In genomic region chr5:80662108-80662507, GRCh38 we compare ENCODE assay signal across 17 cellular contexts. TPM values are rescaled to one million over a fixed set of nuclear protein-coding genes. Genes with fewer than 3 reads are reported as not detected.
DNase-seq lines count a peak whose midpoint lies in the region; ATAC-seq, FAIRE-seq and TF ChIP-seq lines count a peak whose summit lies in the region.
"Had no signal": no experiment of that assay in that cellular context is flagged by ENCODE, and none has a peak within 500 bp of the region (broad histone marks: within the 10 kb centered on the region; RNA-seq: fewer than 3 reads in every experiment).

No MANE protein-coding gene starts in this region.

- no peak for DNase-seq in activated CD8-positive, alpha-beta T cell treated with anti-CD3 and anti-CD28 coated beads for 36 hours
- no peak for DNase-seq in activated CD8-positive, alpha-beta T cell treated with anti-CD3 and anti-CD28 coated beads, Interleukin-2, amount 10 ng/mL, durations not matched to agents 7 days and 5 days
- peak; percentile 12 for DNase-seq in PC-3
- peak; percentile 88 for DNase-seq in bronchial epithelial cell (ENCODE audit: low read depth)
- DNase-seq in mucosa of descending colon: no peak
- no peak for DNase-seq in activated T-helper 2 cell treated with anti-CD3 and anti-CD28 coated beads, Interferon-gamma antibody, Interleukin-2, Interleukin-4, amounts not matched to agents 10 μg/mL and 5 μg/mL and 100 μg/mL, durations not matched to agents 14 hours and 24 hours and 36 hours (ENCODE audit: low spot score)
- no peak for DNase-seq in NCI-H82 (lab: John Stamatoyannopoulos, UW)
- DNase-seq in lower leg skin (ENCODE audit: low spot score in 2 of 2): no peak
- DNase-seq: CD8-positive, alpha-beta T cell; DMS79 treated with DMSO at 0.1 percent for 48 hours; HFFc6; Karpas-422; NCI-H187 had no signal

- H3K9me3 ChIP-seq in PC-3 (ENCODE audit: low read length) (no peaks in the 10 kb centered on the region), mucosa of descending colon (no peaks in the 10 kb centered on the region)

- TF ChIP-seq POLR2A in lower leg skin (IDR thresholded peaks at IDR 0.05): no peak

- no peaks in the 10 kb centered on the region for H3K79me2 ChIP-seq in PC-3 (ENCODE audit: low read length)

- no peak overlapping the region for H2AFZ ChIP-seq in PC-3 (ENCODE audit: low read length)

- POLR2A ChIA-PET in activated CD8-positive, alpha-beta T cell treated with anti-CD3 and anti-CD28 coated beads for 36 hours (lab: Charles Lee): interaction anchor here (1.5 kb wide), 1 partner anchor 10 kb away, joined by 3 read pairs; no protein-coding TSS in a partner anchor
- POLR2A ChIA-PET in activated CD8-positive, alpha-beta T cell treated with anti-CD3 and anti-CD28 coated beads, Interleukin-2, amount 10 ng/mL, durations not matched to agents 7 days and 5 days (lab: Charles Lee): no interaction called here
- POLR2A ChIA-PET in PC-3 (lab: Charles Lee; ENCODE audit: unreplicated experiment): no interaction called here

- H3K27me3 Mint-ChIP-seq in activated CD8-positive, alpha-beta T cell treated with anti-CD3 and anti-CD28 coated beads for 36 hours: no peaks in the 10 kb centered on the region
- H3K27me3 Mint-ChIP-seq in activated CD8-positive, alpha-beta T cell treated with anti-CD3 and anti-CD28 coated beads, Interleukin-2, amount 10 ng/mL, durations not matched to agents 7 days and 5 days (ENCODE audit: low read depth): no peaks in the 10 kb centered on the region
- no peaks in the 10 kb centered on the region for H3K27me3 Mint-ChIP-seq in activated T-helper 2 cell treated with anti-CD3 and anti-CD28 coated beads, Interferon-gamma antibody, Interleukin-2, Interleukin-4, amounts not matched to agents 10 μg/mL and 5 μg/mL and 100 μg/mL, durations not matched to agents 14 hours and 24 hours and 36 hours (ENCODE audit: low read depth)

- H3F3A ChIP-seq in PC-3 (ENCODE audit: low read length, unreplicated experiment): no peaks in the 10 kb centered on the region

- FAIRE-seq in bronchial epithelial cell (lab: Jason Lieb, UNC): no peak
- FAIRE-seq: G401.6, H1 had no signal

- H3K4me1 Mint-ChIP-seq in activated CD8-positive, alpha-beta T cell treated with anti-CD3 and anti-CD28 coated beads for 36 hours (ENCODE audit: low read depth): peaks cover 17% of the 10 kb centered on the region
- peaks cover 7% of the 10 kb centered on the region for H3K4me1 Mint-ChIP-seq in activated CD8-positive, alpha-beta T cell treated with anti-CD3 and anti-CD28 coated beads, Interleukin-2, amount 10 ng/mL, durations not matched to agents 7 days and 5 days (ENCODE audit: low read depth)
- H3K4me1 Mint-ChIP-seq in activated T-helper 2 cell treated with anti-CD3 and anti-CD28 coated beads, Interferon-gamma antibody, Interleukin-2, Interleukin-4, amounts not matched to agents 10 μg/mL and 5 μg/mL and 100 μg/mL, durations not matched to agents 14 hours and 24 hours and 36 hours (ENCODE audit: low read depth): peaks cover 20% of the 10 kb centered on the region

- intact Hi-C loops in activated CD8-positive, alpha-beta T cell treated with anti-CD3 and anti-CD28 coated beads for 36 hours (cut with micrococcal nuclease): no loop called here
- intact Hi-C loops in PC-3 (cut with micrococcal nuclease) (no loop called here), mucosa of descending colon (cut with DNase I, micrococcal nuclease) (no loop called here), lower leg skin (cut with DNase I; ENCODE audit: low total_unique reads) (no loop called here)
- intact Hi-C loops in activated T-helper 2 cell treated with anti-CD3 and anti-CD28 coated beads, Interferon-gamma antibody, Interleukin-2, Interleukin-4, amounts not matched to agents 10 μg/mL and 5 μg/mL and 100 μg/mL, durations not matched to agents 14 hours and 24 hours and 36 hours (cut with micrococcal nuclease): no loop called here

- H3K9me2 ChIP-seq in PC-3 (replicated peaks; ENCODE audit: low read length): no peaks in the 10 kb centered on the region

- H3K27ac ChIP-seq in PC-3 (ENCODE audit: low read length): no peak overlapping the region
- H3K27ac ChIP-seq: BLaER1 had no signal

- no peak overlapping the region for H3K4me3 ChIP-seq in PC-3 (ENCODE audit: low read length)
- H3K4me3 ChIP-seq in bronchial epithelial cell (ENCODE audit: low read depth, low read length): no peak overlapping the region
- no peak overlapping the region for H3K4me3 ChIP-seq in mucosa of descending colon
- no peak overlapping the region for H3K4me3 ChIP-seq in lower leg skin (ENCODE audit: low read depth, poor library complexity, severe bottlenecking)
- H3K4me3 ChIP-seq: BLaER1 had no signal

- H3K4me1 ChIP-seq in PC-3 (ENCODE audit: insufficient read depth, low read length) (no peaks in the 10 kb centered on the region), mucosa of descending colon (ENCODE audit: low read depth) (no peaks in the 10 kb centered on the region)
- H3K4me1 ChIP-seq: BLaER1 had no signal

- H3K9me3 Mint-ChIP-seq in activated CD8-positive, alpha-beta T cell treated with anti-CD3 and anti-CD28 coated beads for 36 hours: no peaks in the 10 kb centered on the region
- H3K9me3 Mint-ChIP-seq in activated CD8-positive, alpha-beta T cell treated with anti-CD3 and anti-CD28 coated beads, Interleukin-2, amount 10 ng/mL, durations not matched to agents 7 days and 5 days (ENCODE audit: insufficient read depth): no peaks in the 10 kb centered on the region
- H3K9me3 Mint-ChIP-seq in activated T-helper 2 cell treated with anti-CD3 and anti-CD28 coated beads, Interferon-gamma antibody, Interleukin-2, Interleukin-4, amounts not matched to agents 10 μg/mL and 5 μg/mL and 100 μg/mL, durations not matched to agents 14 hours and 24 hours and 36 hours: no peaks in the 10 kb centered on the region
- H3K9me3 Mint-ChIP-seq: CD8-positive, alpha-beta T cell; HFFc6 had no signal

- 32 to 43% methylated on average over 1 of the region's 1 CpG for WGBS in lower leg skin, 2 donors

- H3K36me3 ChIP-seq in PC-3 (ENCODE audit: low read depth, low read length): peaks cover 6% of the 10 kb centered on the region
- peaks cover 1% of the 10 kb centered on the region for H3K36me3 ChIP-seq in bronchial epithelial cell (ENCODE audit: control insufficient read depth, insufficient read depth, low read length)
- H3K36me3 ChIP-seq in mucosa of descending colon (ENCODE audit: low read depth): peaks cover 5% of the 10 kb centered on the region

- peaks cover 68% of the 10 kb centered on the region for H3K36me3 Mint-ChIP-seq in activated CD8-positive, alpha-beta T cell treated with anti-CD3 and anti-CD28 coated beads for 36 hours (ENCODE audit: low read depth)
- H3K36me3 Mint-ChIP-seq in activated CD8-positive, alpha-beta T cell treated with anti-CD3 and anti-CD28 coated beads, Interleukin-2, amount 10 ng/mL, durations not matched to agents 7 days and 5 days (ENCODE audit: low read depth): peaks cover 79% of the 10 kb centered on the region
- peaks cover 82% of the 10 kb centered on the region for H3K36me3 Mint-ChIP-seq in activated T-helper 2 cell treated with anti-CD3 and anti-CD28 coated beads, Interferon-gamma antibody, Interleukin-2, Interleukin-4, amounts not matched to agents 10 μg/mL and 5 μg/mL and 100 μg/mL, durations not matched to agents 14 hours and 24 hours and 36 hours (ENCODE audit: low read depth)

- H3K9ac ChIP-seq in PC-3 (ENCODE audit: low read length): no peak overlapping the region
- H3K9ac ChIP-seq: BLaER1 had no signal

- H3K4me3 Mint-ChIP-seq in activated CD8-positive, alpha-beta T cell treated with anti-CD3 and anti-CD28 coated beads for 36 hours: no peak overlapping the region
- H3K4me3 Mint-ChIP-seq in activated CD8-positive, alpha-beta T cell treated with anti-CD3 and anti-CD28 coated beads, Interleukin-2, amount 10 ng/mL, durations not matched to agents 7 days and 5 days: no peak overlapping the region
- H3K4me3 Mint-ChIP-seq in activated T-helper 2 cell treated with anti-CD3 and anti-CD28 coated beads, Interferon-gamma antibody, Interleukin-2, Interleukin-4, amounts not matched to agents 10 μg/mL and 5 μg/mL and 100 μg/mL, durations not matched to agents 14 hours and 24 hours and 36 hours (ENCODE audit: low read depth): no peak overlapping the region
- H3K4me3 Mint-ChIP-seq: CD8-positive, alpha-beta T cell; HFFc6 had no signal

- H3K4me2 ChIP-seq in PC-3 (ENCODE audit: low read length): no peak overlapping the region
- H3K4me2 ChIP-seq: BLaER1 had no signal

- no peaks in the 10 kb centered on the region for H4K20me1 ChIP-seq in PC-3 (ENCODE audit: low read length)
- H4K20me1 ChIP-seq: BLaER1 had no signal

- CTCF ChIA-PET in activated CD8-positive, alpha-beta T cell treated with anti-CD3 and anti-CD28 coated beads for 36 hours (lab: Charles Lee): no interaction called here
- CTCF ChIA-PET in activated CD8-positive, alpha-beta T cell treated with anti-CD3 and anti-CD28 coated beads, Interleukin-2, amount 10 ng/mL, durations not matched to agents 7 days and 5 days (lab: Charles Lee): interaction anchor here (3.0 kb wide), 1 partner anchor 11 kb away, joined by 14 read pairs; no protein-coding TSS in a partner anchor
- CTCF ChIA-PET in PC-3 (lab: Charles Lee): no interaction called here

- BruUV-seq in PC-3 (replicated peaks; lab: Mats Ljungman, UMichigan): no TSS peak

- no peak for TF ChIP-seq CTCF in activated CD8-positive, alpha-beta T cell treated with anti-CD3 and anti-CD28 coated beads for 36 hours (IDR thresholded peaks at IDR 0.05)
- TF ChIP-seq CTCF in PC-3 (conservative IDR thresholded peaks at IDR 0.05; ENCODE audit: low read depth, low read length) (no peak), bronchial epithelial cell (IDR thresholded peaks at IDR 0.05; ENCODE audit: insufficient read depth, low read length, severe bottlenecking) (no peak), mucosa of descending colon (IDR thresholded peaks at IDR 0.05) (no peak), lower leg skin (IDR thresholded peaks at IDR 0.05) (no peak)

- no peaks in the 10 kb centered on the region for H3K27me3 ChIP-seq in PC-3 (ENCODE audit: low read length)
- H3K27me3 ChIP-seq in bronchial epithelial cell (ENCODE audit: control insufficient read depth, insufficient read depth, low read length): no peaks in the 10 kb centered on the region
- H3K27me3 ChIP-seq: BLaER1 had no signal

- H3K27ac Mint-ChIP-seq in activated CD8-positive, alpha-beta T cell treated with anti-CD3 and anti-CD28 coated beads for 36 hours: no peak overlapping the region
- no peak overlapping the region for H3K27ac Mint-ChIP-seq in activated CD8-positive, alpha-beta T cell treated with anti-CD3 and anti-CD28 coated beads, Interleukin-2, amount 10 ng/mL, durations not matched to agents 7 days and 5 days
- H3K27ac Mint-ChIP-seq in activated T-helper 2 cell treated with anti-CD3 and anti-CD28 coated beads, Interferon-gamma antibody, Interleukin-2, Interleukin-4, amounts not matched to agents 10 μg/mL and 5 μg/mL and 100 μg/mL, durations not matched to agents 14 hours and 24 hours and 36 hours: no peak overlapping the region
- H3K27ac Mint-ChIP-seq: CD8-positive, alpha-beta T cell; HFFc6 had no signal

- ATAC-seq in activated CD8-positive, alpha-beta T cell treated with anti-CD3 and anti-CD28 coated beads for 36 hours: peak; percentile 45
- no peak for ATAC-seq in activated CD8-positive, alpha-beta T cell treated with anti-CD3 and anti-CD28 coated beads, Interleukin-2, amount 10 ng/mL, durations not matched to agents 7 days and 5 days
- ATAC-seq in PC-3 (no peak; the same call in 1 of the 2 replicates), mucosa of descending colon (peak; percentile 95)
- ATAC-seq: CD8-positive, alpha-beta T cell; Right ventricle myocardium inferior had no signal

RNA-seq across cellular contexts. Expression of gene DHFR, which starts 7.3 kb away (rescaled TPM):
- total RNA-seq in activated CD8-positive, alpha-beta T cell treated with anti-CD3 and anti-CD28 coated beads for 36 hours: 100 to 1,000 TPM; 107 to 109 TPM
- 100 to 1,000 TPM in 1 of 2 experiments, 10 to 100 TPM in 1; 96.2 to 102 TPM for total RNA-seq in activated CD8-positive, alpha-beta T cell treated with anti-CD3 and anti-CD28 coated beads, Interleukin-2, amount 10 ng/mL, durations not matched to agents 7 days and 5 days
- total RNA-seq in PC-3 (2014; rRNA removed): 21.4 and 22.0 TPM in 2 replicates
- 1.8 and 2.0 TPM in 2 replicates for total RNA-seq in bronchial epithelial cell
- total RNA-seq in mucosa of descending colon: 10 to 100 TPM; 15.3 to 35.9 (median 18.6) TPM
- 55.7 and 56.9 TPM in 2 replicates for total RNA-seq in activated T-helper 2 cell treated with anti-CD3 and anti-CD28 coated beads, Interferon-gamma antibody, Interleukin-2, Interleukin-4, amounts not matched to agents 10 μg/mL and 5 μg/mL and 100 μg/mL, durations not matched to agents 14 hours and 24 hours and 36 hours
- total RNA-seq in lower leg skin: 1 to 10 TPM in 3 of 4 donors, under 1 TPM in 1; 0.89 to 3.6 (median 2.1) TPM

RNA-seq across cellular contexts. Expression of gene MSH3, which starts 7.7 kb away (rescaled TPM):
- total RNA-seq in activated CD8-positive, alpha-beta T cell treated with anti-CD3 and anti-CD28 coated beads for 36 hours: 10 to 100 TPM; 23.0 to 23.4 TPM
- 10 to 100 TPM; 20.1 to 20.3 TPM for total RNA-seq in activated CD8-positive, alpha-beta T cell treated with anti-CD3 and anti-CD28 coated beads, Interleukin-2, amount 10 ng/mL, durations not matched to agents 7 days and 5 days
- total RNA-seq in PC-3 (2014; rRNA removed): 9.0 TPM in 2 replicates
- total RNA-seq in bronchial epithelial cell: 11.1 and 11.8 TPM in 2 replicates
- 10 to 100 TPM; 16.8 to 20.0 (median 17.1) TPM for total RNA-seq in mucosa of descending colon
- total RNA-seq in activated T-helper 2 cell treated with anti-CD3 and anti-CD28 coated beads, Interferon-gamma antibody, Interleukin-2, Interleukin-4, amounts not matched to agents 10 μg/mL and 5 μg/mL and 100 μg/mL, durations not matched to agents 14 hours and 24 hours and 36 hours: 20.6 and 21.2 TPM in 2 replicates
- total RNA-seq in lower leg skin: 10 to 100 TPM in 3 of 4 donors, 1 to 10 TPM in 1; 8.4 to 17.1 (median 11.4) TPM

Comparison
In these comparisons a context has a peak if more than half of its experiments do, and no peak if none do; other contexts are left out.
1. ATAC-seq: peak in activated CD8-positive, alpha-beta T cell treated with anti-CD3 and anti-CD28 coated beads for 36 hours (single experiment) and mucosa of descending colon (single experiment); none in activated CD8-positive, alpha-beta T cell treated with anti-CD3 and anti-CD28 coated beads, Interleukin-2, amount 10 ng/mL, durations not matched to agents 7 days and 5 days (single experiment) and PC-3 (single experiment).
2. DNase-seq: peak in PC-3 (single experiment) and bronchial epithelial cell (single experiment); none in activated CD8-positive, alpha-beta T cell treated with anti-CD3 and anti-CD28 coated beads for 36 hours (single experiment), activated CD8-positive, alpha-beta T cell treated with anti-CD3 and anti-CD28 coated beads, Interleukin-2, amount 10 ng/mL, durations not matched to agents 7 days and 5 days (single experiment), mucosa of descending colon (0 of 3), activated T-helper 2 cell treated with anti-CD3 and anti-CD28 coated beads, Interferon-gamma antibody, Interleukin-2, Interleukin-4, amounts not matched to agents 10 μg/mL and 5 μg/mL and 100 μg/mL, durations not matched to agents 14 hours and 24 hours and 36 hours (single experiment), NCI-H82 (single experiment) and lower leg skin (0 of 2).